Comparison of ENCODE assay signal across 28 cellular contexts in the genomic region with DNA sequence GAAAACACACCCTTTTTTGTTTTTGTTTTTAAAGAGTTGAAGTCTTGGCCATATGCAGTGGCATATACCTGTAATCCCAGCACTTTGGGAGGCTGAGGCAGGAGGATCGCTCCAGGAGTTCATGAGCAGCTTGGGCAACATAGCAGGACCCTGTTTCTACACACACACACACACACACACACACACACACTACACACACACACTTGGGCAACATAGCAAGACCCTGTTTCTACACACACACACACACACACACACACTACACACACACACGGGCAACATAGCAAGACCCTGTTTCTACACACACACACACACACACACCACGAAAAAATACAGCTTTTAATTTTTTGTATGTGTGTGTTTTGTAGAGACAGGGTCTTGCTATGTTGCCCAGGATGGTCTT.
"Had no signal": no experiment of that assay in that cellular context is flagged by ENCODE, and none has a peak within 500 bp of the region (broad histone marks: within the 10 kb centered on the region; RNA-seq: fewer than 3 reads in every experiment).

No MANE protein-coding gene starts in this region.

- DNase-seq: activated CD4-positive, alpha-beta memory T cell treated with anti-CD3 and anti-CD28 coated beads, Interleukin-2, amount 10 ng/mL, durations not matched to agents 7 days and 5 days; activated CD4-positive, alpha-beta T cell treated with anti-CD3 and anti-CD28 coated beads, Interleukin-2, amount 50 U/mL, for 1 hour; activated CD4-positive, CD25-positive, alpha-beta regulatory T cell; activated gamma-delta T cell treated with Interleukin-2 at 50 U/mL for 16 hours; activated naive CD4-positive, alpha-beta T cell treated with anti-CD3 and anti-CD28 coated beads, Interleukin-2, amount 10 ng/mL, durations not matched to agents 7 days and 5 days; activated naive CD8-positive, alpha-beta T cell treated with anti-CD3 and anti-CD28 coated beads for 36 hours; activated T-cell treated with anti-CD3 and anti-CD28 coated beads for 4 hours; activated T-cell treated with anti-CD3 and anti-CD28 coated beads, Interleukin-2, amount 50 U/mL, for 72 hours; cerebellar nuclear complex; MM.1S; NCI-H1105; NCI-H1436; NCI-H1694 treated with DMSO at 0.1 percent for 48 hours; NCI-H2029 treated with DMSO at 0.1 percent for 48 hours; NCI-H345; NCI-H510A; NCI-H69; NK-92 treated with Interleukin-12 subunit alpha and Interleukin-12 subunit beta, amount 100 ng/mL, for 24 hours; OCI-M1; RPMI8226; T-cell; T-helper 2 cell; T1000 had no signal

- H3K27me3 Mint-ChIP-seq: activated CD4-positive, alpha-beta memory T cell treated with anti-CD3 and anti-CD28 coated beads, Interleukin-2, amount 10 ng/mL, durations not matched to agents 7 days and 5 days; activated naive CD4-positive, alpha-beta T cell treated with anti-CD3 and anti-CD28 coated beads, Interleukin-2, amount 10 ng/mL, durations not matched to agents 7 days and 5 days; activated naive CD8-positive, alpha-beta T cell treated with anti-CD3 and anti-CD28 coated beads for 36 hours; T-cell had no signal

- FAIRE-seq: TTC549 had no signal

- H3K9me3 Mint-ChIP-seq: activated CD4-positive, alpha-beta memory T cell treated with anti-CD3 and anti-CD28 coated beads, Interleukin-2, amount 10 ng/mL, durations not matched to agents 7 days and 5 days; activated naive CD4-positive, alpha-beta T cell treated with anti-CD3 and anti-CD28 coated beads, Interleukin-2, amount 10 ng/mL, durations not matched to agents 7 days and 5 days; activated naive CD8-positive, alpha-beta T cell treated with anti-CD3 and anti-CD28 coated beads for 36 hours; activated T-cell treated with anti-CD3 and anti-CD28 coated beads, Interleukin-2, amount 50 U/mL, for 72 hours; activated T-helper 2 cell treated with anti-CD3 and anti-CD28 coated beads, Interferon-gamma antibody, Interleukin-2, Interleukin-4, amounts not matched to agents 10 μg/mL and 5 μg/mL and 100 μg/mL, durations not matched to agents 14 hours and 24 hours and 36 hours; T-cell had no signal

- H3K27ac ChIP-seq: SK-N-MC had no signal

- ATAC-seq: activated T-cell treated with anti-CD3 and anti-CD28 coated beads, Interleukin-2, amount 50 U/mL, for 72 hours; Panc1; Right ventricle myocardium inferior; T-cell had no signal

- H3K27ac Mint-ChIP-seq: activated CD4-positive, alpha-beta memory T cell treated with anti-CD3 and anti-CD28 coated beads, Interleukin-2, amount 10 ng/mL, durations not matched to agents 7 days and 5 days; activated naive CD4-positive, alpha-beta T cell treated with anti-CD3 and anti-CD28 coated beads, Interleukin-2, amount 10 ng/mL, durations not matched to agents 7 days and 5 days; activated naive CD8-positive, alpha-beta T cell treated with anti-CD3 and anti-CD28 coated beads for 36 hours; activated T-helper 2 cell treated with anti-CD3 and anti-CD28 coated beads, Interferon-gamma antibody, Interleukin-2, Interleukin-4, amounts not matched to agents 10 μg/mL and 5 μg/mL and 100 μg/mL, durations not matched to agents 14 hours and 24 hours and 36 hours; T-cell had no signal

- H3K4me1 Mint-ChIP-seq: activated CD4-positive, alpha-beta memory T cell treated with anti-CD3 and anti-CD28 coated beads, Interleukin-2, amount 10 ng/mL, durations not matched to agents 7 days and 5 days had no signal

- H3K4me3 ChIP-seq: SK-N-MC had no signal

- H3K4me3 Mint-ChIP-seq: activated CD4-positive, alpha-beta memory T cell treated with anti-CD3 and anti-CD28 coated beads, Interleukin-2, amount 10 ng/mL, durations not matched to agents 7 days and 5 days; activated naive CD4-positive, alpha-beta T cell treated with anti-CD3 and anti-CD28 coated beads, Interleukin-2, amount 10 ng/mL, durations not matched to agents 7 days and 5 days; activated naive CD8-positive, alpha-beta T cell treated with anti-CD3 and anti-CD28 coated beads for 36 hours; activated T-cell treated with anti-CD3 and anti-CD28 coated beads, Interleukin-2, amount 50 U/mL, for 72 hours; T-cell had no signal
